In genomic region chr4:76306882-76307669, GRCh38 we compare ENCODE assay signal across 8 cellular contexts. TPM values are rescaled to one million over a fixed set of nuclear protein-coding genes. Genes with fewer than 3 reads are reported as not detected.
DNase-seq lines count a peak whose midpoint lies in the region; ATAC-seq lines count a peak whose summit lies in the region.

No MANE protein-coding gene starts in this region.

- peak overlapping the region; percentile 57 to 79 (median 76) for H3K9ac ChIP-seq in BLaER1 treated with 17β-estradiol and CSF1 and Interleukin-3, amounts not matched to agents 10 nM and 100 nM

- peak overlapping the region; percentile 69 to 83 (median 76) for H3K4me2 ChIP-seq in BLaER1 treated with 17β-estradiol and CSF1 and Interleukin-3, amounts not matched to agents 10 nM and 100 nM

- DNase-seq in HAP-1 (ENCODE audit: low spot score in 2 of 2) (peak; percentile 48 to 77), SK-N-DZ (ENCODE audit: low spot score) (peak; percentile 7), left colon (peak; percentile 72 to 82)
- peak; percentile 16 for DNase-seq in stimulated activated CD4-positive, alpha-beta T cell treated with anti-CD3 and anti-CD28 coated beads, Interleukin-4, amount 100 ng/mL, for 24 hours
- no peak for DNase-seq in stimulated activated naive CD4-positive, alpha-beta T cell treated with Interleukin-2 at 50 U/mL for 16 hours (lab: John Stamatoyannopoulos, UW)

- peaks cover 16 to 43% (median 24%) of the 10 kb centered on the region in 10 experiments for H3K4me1 ChIP-seq in BLaER1 treated with 17β-estradiol and CSF1 and Interleukin-3, amounts not matched to agents 10 nM and 100 nM
- 0 out of 2 replicates have a peak, but pooled peaks cover 5% of the 10 kb centered on the region for H3K4me1 ChIP-seq in HAP-1

- peaks cover 44% of the 10 kb centered on the region for H3K4me1 Mint-ChIP-seq in dendritic cell treated with granulocyte-macrophage colony-stimulating factor and Interleukin-4, amounts not matched to agents 40 ng/mL and 50 ng/mL, for 4 days (ENCODE audit: low read depth)

- in situ Hi-C loops in HAP-1 (cut with MboI; ENCODE audit: low sequenced_read_pairs) = no loop called here

- H3K9me3 Mint-ChIP-seq in dendritic cell treated with granulocyte-macrophage colony-stimulating factor and Interleukin-4, amounts not matched to agents 40 ng/mL and 50 ng/mL, for 4 days = no peaks in the 10 kb centered on the region

- H3K36me3 ChIP-seq in BLaER1 treated with 17β-estradiol and CSF1 and Interleukin-3, amounts not matched to agents 10 nM and 100 nM = peaks cover 0 to 13% (median 0%) of the 10 kb centered on the region in 11 experiments; a peak in 2 of 22 replicates
- H3K36me3 ChIP-seq in HAP-1 (replicated peaks) = no peaks in the 10 kb centered on the region; the same call in 1 of the 2 replicates

- H4K20me1 ChIP-seq in BLaER1 treated with 17β-estradiol and CSF1 and Interleukin-3, amounts not matched to agents 10 nM and 100 nM = no peaks in the 10 kb centered on the region

- no peaks in the 10 kb centered on the region for H3K27me3 ChIP-seq in BLaER1 treated with 17β-estradiol and CSF1 and Interleukin-3, amounts not matched to agents 10 nM and 100 nM
- no peaks in the 10 kb centered on the region for H3K27me3 ChIP-seq in HAP-1 (ENCODE audit: low read depth)

- peaks cover 10 to 24% (median 19%) of the 10 kb centered on the region in 11 experiments; a peak in 19 of 22 replicates for H3K9me3 ChIP-seq in BLaER1 treated with 17β-estradiol and CSF1 and Interleukin-3, amounts not matched to agents 10 nM and 100 nM (replicated peaks in 1 of 11)
- H3K9me3 ChIP-seq in HAP-1 = no peaks in the 10 kb centered on the region

- H3K4me3 ChIP-seq in BLaER1 treated with 17β-estradiol and CSF1 and Interleukin-3, amounts not matched to agents 10 nM and 100 nM = peak overlapping the region; percentile 62 to 75 (median 69)
- H3K4me3 ChIP-seq in HAP-1 = peak overlapping the region; percentile 57

- H3K27me3 Mint-ChIP-seq in dendritic cell treated with granulocyte-macrophage colony-stimulating factor and Interleukin-4, amounts not matched to agents 40 ng/mL and 50 ng/mL, for 4 days = peaks cover 5% of the 10 kb centered on the region

- peak overlapping the region; percentile 85 for H3K27ac Mint-ChIP-seq in dendritic cell treated with granulocyte-macrophage colony-stimulating factor and Interleukin-4, amounts not matched to agents 40 ng/mL and 50 ng/mL, for 4 days

- H3K27ac ChIP-seq in BLaER1 treated with 17β-estradiol and CSF1 and Interleukin-3, amounts not matched to agents 10 nM and 100 nM = peak overlapping the region; percentile 2 to 75 (median 67); a peak in 18 of 22 replicates

- intact Hi-C loops in dendritic cell treated with granulocyte-macrophage colony-stimulating factor and Interleukin-4, amounts not matched to agents 40 ng/mL and 50 ng/mL, for 4 days (cut with micrococcal nuclease) = loop anchor here (5.0 kb wide), 1 partner anchor 100 kb away; no protein-coding TSS in a partner anchor
- intact Hi-C loops in left colon (cut with DNase I, micrococcal nuclease) = loop anchor here in 1 of 2 donors (10.0 kb wide), 1 partner anchor 112 kb away; no protein-coding TSS in a partner anchor

- peak overlapping the region; percentile 91 for H3K4me3 Mint-ChIP-seq in dendritic cell treated with granulocyte-macrophage colony-stimulating factor and Interleukin-4, amounts not matched to agents 40 ng/mL and 50 ng/mL, for 4 days

- ATAC-seq in left colon (peak; percentile 66), GM18867 (IDR thresholded peaks at IDR 0.05; ENCODE audit: unreplicated experiment) (no peak)

- peaks cover 16% of the 10 kb centered on the region for H3K36me3 Mint-ChIP-seq in dendritic cell treated with granulocyte-macrophage colony-stimulating factor and Interleukin-4, amounts not matched to agents 40 ng/mL and 50 ng/mL, for 4 days (ENCODE audit: low read depth)

RNA-seq across cellular contexts. Expression of gene STBD1, which starts 0.5 kb away (rescaled TPM):
- not detected in 2 replicates for polyA plus RNA-seq in SK-N-DZ (2014; cell fraction: cytosol; rRNA removed)
- not detected in 2 replicates for polyA plus RNA-seq in SK-N-DZ (2014; cell fraction: nucleus; rRNA removed)
- 10 to 100 TPM; 12.9 to 40.9 TPM for total RNA-seq in left colon

RNA-seq across cellular contexts. Expression of gene FAM47E, which starts 55.6 kb away (rescaled TPM):
- polyA plus RNA-seq in SK-N-DZ (2014; cell fraction: cytosol; rRNA removed) = 0.43 TPM in 1 of 2 replicates, not detected in the other
- polyA plus RNA-seq in SK-N-DZ (2014; cell fraction: nucleus; rRNA removed) = 0.02 and 0.49 TPM in 2 replicates
- total RNA-seq in left colon = 1 to 10 TPM; 6.1 to 6.5 TPM
